11 cellular contexts compared by ENCODE assay signal in genomic region chr1:226349801-226350503, GRCh38. TPM values are rescaled to one million over a fixed set of nuclear protein-coding genes. Genes with fewer than 3 reads are reported as not detected.
DNase-seq lines count a peak whose midpoint lies in the region; ATAC-seq and TF ChIP-seq lines count a peak whose summit lies in the region.
"Had no signal": no experiment of that assay in that cellular context is flagged by ENCODE, and none has a peak within 500 bp of the region (broad histone marks: within the 10 kb centered on the region; RNA-seq: fewer than 3 reads in every experiment).

No MANE protein-coding gene starts in this region.

- no peaks in the 10 kb centered on the region for H3K9me3 Mint-ChIP-seq in Calu3 (ENCODE audit: low read depth, unreplicated experiment)

- no peak for ATAC-seq in GM18873 (IDR thresholded peaks at IDR 0.05; ENCODE audit: low FRiP score, unreplicated experiment)

- no peaks in the 10 kb centered on the region for H3K9me3 ChIP-seq in hepatocyte (ENCODE audit: low read depth)

- CTCF ChIA-PET in Calu3 (lab: Charles Lee): no interaction called here

- no peaks in the 10 kb centered on the region for H4K20me1 ChIP-seq in hepatocyte (ENCODE audit: insufficient read depth, poor library complexity, severe bottlenecking)

- peaks cover 13% of the 10 kb centered on the region for H3K4me1 Mint-ChIP-seq in Calu3 (ENCODE audit: low read depth, unreplicated experiment)

- peak; percentile 7 for DNase-seq in Calu3
- peak; percentile 51 for DNase-seq in GM20000 (ENCODE audit: low spot score)
- peak; percentile 82 for DNase-seq in NB4 (ENCODE audit: low read depth)
- peak; percentile 52 for DNase-seq in hepatocyte (ENCODE audit: low spot score)
- no peak for DNase-seq in T-helper 1 cell
- no peak for DNase-seq in RPMI8226
- no peak for DNase-seq in stimulated activated CD4-positive, alpha-beta T cell treated with anti-CD3 and anti-CD28 coated beads, Interleukin-2, amount 100 ng/mL, for 24 hours
- DNase-seq: COR-L47, NCI-H1436 treated with DMSO at 0.1 percent for 48 hours had no signal

- intact Hi-C loops in Calu3 (cut with micrococcal nuclease; ENCODE audit: unreplicated experiment): no loop called here

- TF ChIP-seq POLR2A in NB4 (IDR thresholded peaks at IDR 0.05; ENCODE audit: extremely low read depth, insufficient read length): no peak

- H2AFZ ChIP-seq in hepatocyte: peak overlapping the region; percentile 60

- H3K27me3 Mint-ChIP-seq in Calu3 (ENCODE audit: unreplicated experiment): no peaks in the 10 kb centered on the region

- TF ChIP-seq CTCF in Calu3 (IDR thresholded peaks at IDR 0.05; ENCODE audit: unreplicated experiment) (no peak), GM20000 (IDR thresholded peaks at IDR 0.05; ENCODE audit: extremely low read depth, missing control alignments) (no peak), NB4 (IDR thresholded peaks at IDR 0.05; ENCODE audit: low read depth, low read length) (no peak), hepatocyte (IDR thresholded peaks at IDR 0.05; ENCODE audit: poor library complexity) (no peak)

- H3K4me1 ChIP-seq in hepatocyte (ENCODE audit: insufficient read depth): peaks cover 18% of the 10 kb centered on the region

- H3K4me3 ChIP-seq in NB4 (ENCODE audit: low read depth, low read length): no peak overlapping the region
- no peak overlapping the region for H3K4me3 ChIP-seq in hepatocyte

- 39% methylated on average over 17 of the region's 17 CpGs for WGBS in hepatocyte (ENCODE audit: low lambda C conversion rate, missing lambda C conversion rate)

- no peaks in the 10 kb centered on the region for H3K9me2 ChIP-seq in hepatocyte (replicated peaks; ENCODE audit: insufficient read depth)

- H3K36me3 Mint-ChIP-seq in Calu3 (ENCODE audit: insufficient read depth, unreplicated experiment): peaks cover 9% of the 10 kb centered on the region

- H3K27me3 ChIP-seq in hepatocyte: no peaks in the 10 kb centered on the region

- BruUV-seq in Calu3 (replicated peaks; lab: Mats Ljungman, UMichigan): no TSS peak

- peak overlapping the region; percentile 65 for H3K4me2 ChIP-seq in hepatocyte

- H3K27ac ChIP-seq in hepatocyte: peak overlapping the region; percentile 94
- H3K27ac ChIP-seq: VCaP had no signal

- H3K36me3 ChIP-seq in hepatocyte (replicated peaks; ENCODE audit: insufficient read depth, low read depth): no peaks in the 10 kb centered on the region

- H3K79me2 ChIP-seq in hepatocyte: no peaks in the 10 kb centered on the region

- H3K4me3 Mint-ChIP-seq in Calu3 (ENCODE audit: low read depth, unreplicated experiment): peak overlapping the region; percentile 29

- no peak overlapping the region for H3K27ac Mint-ChIP-seq in Calu3 (ENCODE audit: unreplicated experiment)

RNA-seq across cellular contexts. Expression of gene LIN9, which starts 41.0 kb away (rescaled TPM):
- total RNA-seq in Calu3 (2022): 13.6 and 14.3 TPM in 2 replicates
- 5.7 and 6.2 TPM in 2 replicates for total RNA-seq in hepatocyte
- 2.9 TPM in 2 replicates for polyA plus RNA-seq in hepatocyte

RNA-seq across cellular contexts. Expression of gene PARP1, which starts 57.9 kb away (rescaled TPM):
- total RNA-seq in Calu3 (2022): 123 and 136 TPM in 2 replicates
- 61.9 and 93.0 TPM in 2 replicates for total RNA-seq in hepatocyte
- 59.7 and 65.5 TPM in 2 replicates for polyA plus RNA-seq in hepatocyte

Comparison
In these comparisons a context has a peak if more than half of its experiments do, and no peak if none do; other contexts are left out.
1. DNase-seq: peak in Calu3 (single experiment), GM20000 (single experiment), NB4 (single experiment) and hepatocyte (single experiment); none in T-helper 1 cell (0 of 5), RPMI8226 (single experiment) and stimulated activated CD4-positive, alpha-beta T cell treated with anti-CD3 and anti-CD28 coated beads, Interleukin-2, amount 100 ng/mL, for 24 hours (0 of 2).